24 cellular contexts compared by ENCODE assay signal in the genomic region with DNA sequence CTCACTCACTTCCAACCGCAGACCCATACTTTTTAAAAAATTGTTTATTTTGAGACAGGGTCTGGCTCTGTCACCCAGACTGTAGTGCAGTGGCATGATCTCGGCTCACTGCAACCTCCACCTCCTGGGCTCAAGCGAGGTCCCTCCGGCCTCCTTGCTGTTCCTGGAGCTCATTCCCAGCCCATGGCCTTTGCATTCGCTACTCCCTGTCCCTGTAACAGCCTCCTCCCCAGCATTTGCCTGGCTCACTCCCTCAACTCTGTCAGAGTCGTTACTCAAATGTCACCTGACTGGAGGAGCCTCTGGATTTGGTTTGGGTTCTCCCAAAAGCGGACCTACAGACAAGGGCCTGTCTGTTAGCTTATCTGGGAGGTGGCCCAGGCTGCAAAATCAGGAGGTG.
"Had no signal": no experiment of that assay in that cellular context is flagged by ENCODE, and none has a peak within 500 bp of the region (broad histone marks: within the 10 kb centered on the region; RNA-seq: fewer than 3 reads in every experiment).

No MANE protein-coding gene starts in this region.

- H3K9me3 Mint-ChIP-seq: mesothelial cell of epicardium had no signal

- H3K27me3 ChIP-seq: dorsolateral prefrontal cortex, esophagus muscularis mucosa, foreskin keratinocyte, gastroesophageal sphincter, hepatocyte, left lung had no signal

- H3K79me2 ChIP-seq: hepatocyte had no signal

- ATAC-seq: foreskin keratinocyte, gastroesophageal sphincter, heart left ventricle, left cardiac atrium, left lung, left ventricle myocardium superior, lower lobe of right lung, mucosa of descending colon had no signal

- H3K4me2 ChIP-seq: hepatocyte had no signal

- H3K4me1 ChIP-seq: foreskin keratinocyte, gastroesophageal sphincter, left lung, lower lobe of right lung had no signal

- DNase-seq: dermis blood vessel endothelial cell; dorsolateral prefrontal cortex; effector CD4-positive, alpha-beta T cell; effector memory CD4-positive, alpha-beta T cell; foreskin keratinocyte; heart left ventricle; hypothalamus; left cardiac atrium; left lung; left ventricle myocardium superior; lower lobe of right lung; mesenchymal stem cell; mucosa of descending colon; naive B cell had no signal

- H2AFZ ChIP-seq: hepatocyte had no signal

- H3K9me3 ChIP-seq: esophagus muscularis mucosa, gastroesophageal sphincter, left lung, lower lobe of right lung, mucosa of descending colon had no signal

- FAIRE-seq: colon, endothelial cell of umbilical vein, frontal cortex, islet of Langerhans, keratinocyte had no signal

- H3K36me3 ChIP-seq: esophagus muscularis mucosa, gastroesophageal sphincter, heart left ventricle, left lung, lower lobe of right lung had no signal

- H3K27ac ChIP-seq: coronary artery, dorsolateral prefrontal cortex, esophagus muscularis mucosa, foreskin keratinocyte, gastroesophageal sphincter, heart left ventricle, hepatocyte, left lung, lower lobe of right lung had no signal

- H3K27ac Mint-ChIP-seq: mesothelial cell of epicardium had no signal

- H3K36me3 Mint-ChIP-seq: mesothelial cell of epicardium had no signal

- H3K4me3 Mint-ChIP-seq: mesothelial cell of epicardium had no signal

- H3K4me3 ChIP-seq: coronary artery, dorsolateral prefrontal cortex, esophagus muscularis mucosa, gastroesophageal sphincter, heart left ventricle, hepatocyte, left lung, lower lobe of right lung, mucosa of descending colon had no signal
